1 cellular context compared by ENCODE assay signal in genomic region chr2:127283275-127283674, GRCh38.
TF ChIP-seq lines count a peak whose summit lies in the region.

No MANE protein-coding gene starts in this region.

TF ChIP-seq in SK-N-SH treated with all-trans-retinoic acid at 6 μM for 48 hours, 23 proteins besides CTCF, POLR2A, EP300 and RAD21 (continued from another document):
- no peak for TF ChIP-seq TSHZ2 (CRISPR knock-in tag; IDR thresholded peaks at IDR 0.05)
